Comparison of ENCODE assay signal across 14 cellular contexts in the genomic region with DNA sequence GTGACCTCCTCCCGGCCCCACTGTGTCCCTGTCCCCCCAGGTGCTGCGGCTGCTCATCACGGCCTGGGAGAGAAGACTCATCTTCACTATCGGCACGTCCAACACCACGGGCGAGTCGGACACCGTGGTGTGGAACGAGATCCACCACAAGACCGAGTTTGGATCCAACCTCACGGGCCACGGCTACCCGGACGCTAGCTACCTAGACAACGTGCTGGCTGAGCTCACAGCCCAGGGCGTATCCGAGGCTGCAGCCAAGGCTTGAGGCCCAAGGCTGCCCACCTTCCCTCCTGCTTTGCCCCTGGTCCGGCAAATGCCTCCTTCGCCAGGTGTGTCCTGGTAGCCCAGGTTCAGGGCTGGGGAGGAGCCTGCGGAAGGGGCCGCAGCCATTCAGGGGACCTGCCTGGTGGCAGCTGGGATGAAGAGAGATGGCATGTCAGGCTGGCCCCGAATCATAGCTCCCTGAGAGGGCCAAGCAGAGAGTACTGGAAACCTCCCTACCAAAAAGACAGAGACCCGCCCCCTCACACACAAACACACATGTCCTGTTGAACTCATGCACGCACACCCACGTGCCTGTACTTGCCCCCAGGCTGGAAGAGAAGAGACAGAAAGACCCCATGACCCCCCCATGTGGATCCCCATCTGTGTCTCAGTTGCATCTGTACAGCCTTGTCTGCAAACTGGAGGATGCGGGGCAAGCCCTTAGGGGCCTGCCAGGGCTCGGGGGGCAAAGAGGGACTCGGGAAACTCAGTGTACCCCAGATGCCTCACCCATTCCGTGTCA.
A peak's percentile ranks its signal among the peaks of the same experiment; 100 is the strongest.
DNase-seq lines count a peak whose midpoint lies in the region; ATAC-seq and TF ChIP-seq lines count a peak whose summit lies in the region.
"Had no signal": no experiment of that assay in that cellular context is flagged by ENCODE, and none has a peak within 500 bp of the region (broad histone marks: within the 10 kb centered on the region; RNA-seq: fewer than 3 reads in every experiment).

No MANE protein-coding gene starts in this region.

- peaks cover 39 to 66% of the 10 kb centered on the region in 2 donors for H3K4me1 Mint-ChIP-seq in stimulated activated naive B cell treated with anti-CD40 and anti-IgM and Interleukin-4, amounts not matched to agents 10 μg/mL and 1 μg/mL and 100 μg/mL, for 72 hours

- DNase-seq in NCI-H69 (lab: John Stamatoyannopoulos, UW) (peak; percentile 22), hepatic stellate cell (ENCODE audit: low spot score) (no peak)
- no peak for DNase-seq in stimulated activated naive B cell treated with anti-CD40 and anti-IgM and Interleukin-4, amounts not matched to agents 10 μg/mL and 1 μg/mL and 100 μg/mL, for 72 hours
- DNase-seq: ACHN; CD4-positive, alpha-beta memory T cell; HCEC 1CT; KG1; NCI-H2029; PC-3 had no signal

- H3K36me3 ChIP-seq in HEK293 (ENCODE audit: control insufficient read depth in 2 of 2, insufficient read depth in 1 of 2, low read length in 2 of 2), result no peaks in the 10 kb centered on the region

- peak overlapping the region; percentile 85 for H3K27ac Mint-ChIP-seq in stimulated activated naive B cell treated with anti-CD40 and anti-IgM and Interleukin-4, amounts not matched to agents 10 μg/mL and 1 μg/mL and 100 μg/mL, for 72 hours
- H3K27ac Mint-ChIP-seq: B cell had no signal

- H3K27me3 Mint-ChIP-seq in stimulated activated naive B cell treated with anti-CD40 and anti-IgM and Interleukin-4, amounts not matched to agents 10 μg/mL and 1 μg/mL and 100 μg/mL, for 72 hours, result no peaks in the 10 kb centered on the region
- H3K27me3 Mint-ChIP-seq: B cell; CD4-positive, alpha-beta memory T cell had no signal

- peaks cover 52 to 66% of the 10 kb centered on the region in 2 donors for H3K36me3 Mint-ChIP-seq in stimulated activated naive B cell treated with anti-CD40 and anti-IgM and Interleukin-4, amounts not matched to agents 10 μg/mL and 1 μg/mL and 100 μg/mL, for 72 hours

- peak overlapping the region in 1 of 2 donors; percentile 6 for H3K4me3 Mint-ChIP-seq in stimulated activated naive B cell treated with anti-CD40 and anti-IgM and Interleukin-4, amounts not matched to agents 10 μg/mL and 1 μg/mL and 100 μg/mL, for 72 hours
- H3K4me3 Mint-ChIP-seq: B cell; CD4-positive, alpha-beta memory T cell had no signal

- peak in 1 of 2 donors; percentile 13 for ATAC-seq in stimulated activated naive B cell treated with anti-CD40 and anti-IgM and Interleukin-4, amounts not matched to agents 10 μg/mL and 1 μg/mL and 100 μg/mL, for 72 hours (replicated peaks)
- ATAC-seq in GM21576 (IDR thresholded peaks at IDR 0.05; ENCODE audit: unreplicated experiment) (no peak), GM21825 (IDR thresholded peaks at IDR 0.05; ENCODE audit: unreplicated experiment) (no peak)
- ATAC-seq: PC-3 had no signal

- no peak overlapping the region for H3K27ac ChIP-seq in HEK293 (ENCODE audit: extremely low read depth, low read depth, low read length)
- peak overlapping the region; percentile 79 for H3K27ac ChIP-seq in cingulate gyrus (ENCODE audit: low read depth, low read length)

- CTCF ChIA-PET in HEK293 (lab: Yijun Ruan, JAX), result interaction anchor here (0.6 to 2.2 kb wide), 9 partner anchors 18 to 1297 kb away, joined by 3 to 41 read pairs (median 4); no protein-coding TSS in a partner anchor

- TF ChIP-seq CTCF in HEK293 (tag by site-specific recombination; IDR thresholded peaks at IDR 0.05), result no peak

- POLR2A ChIA-PET in HEK293 (lab: Yijun Ruan, JAX), result no interaction called here

- no peaks in the 10 kb centered on the region for H3K9me3 Mint-ChIP-seq in stimulated activated naive B cell treated with anti-CD40 and anti-IgM and Interleukin-4, amounts not matched to agents 10 μg/mL and 1 μg/mL and 100 μg/mL, for 72 hours

- H3K4me1 ChIP-seq in HEK293 (ENCODE audit: control insufficient read depth, insufficient read depth, low read length), result no peaks in the 10 kb centered on the region

- no peak overlapping the region for H3K4me3 ChIP-seq in HEK293 (ENCODE audit: low read depth, low read length)

- H3K9me3 ChIP-seq in HEK293 (ENCODE audit: control insufficient read depth, insufficient read depth, low read depth, low read length), result no peaks in the 10 kb centered on the region

TF ChIP-seq in HEK293, 187 proteins besides CTCF, POLR2A, EP300 and RAD21:
- TF ChIP-seq ZFHX2 (tag by site-specific recombination; conservative IDR thresholded peaks at IDR 0.05) (0 out of 2 replicates have a peak, but pooled peaks have one; percentile 17), HIC1 (tag by site-specific recombination; IDR thresholded peaks at IDR 0.05) (no peak), GLIS2 (tag by site-specific recombination; IDR thresholded peaks at IDR 0.05) (no peak), ZBTB10 (tag by site-specific recombination; IDR thresholded peaks at IDR 0.05) (no peak), PRDM1 (tag by site-specific recombination; IDR thresholded peaks at IDR 0.05) (no peak), ZNF600 (tag by site-specific recombination; IDR thresholded peaks at IDR 0.05) (peak; percentile 53)
